14 cellular contexts compared by ENCODE assay signal in the genomic region with DNA sequence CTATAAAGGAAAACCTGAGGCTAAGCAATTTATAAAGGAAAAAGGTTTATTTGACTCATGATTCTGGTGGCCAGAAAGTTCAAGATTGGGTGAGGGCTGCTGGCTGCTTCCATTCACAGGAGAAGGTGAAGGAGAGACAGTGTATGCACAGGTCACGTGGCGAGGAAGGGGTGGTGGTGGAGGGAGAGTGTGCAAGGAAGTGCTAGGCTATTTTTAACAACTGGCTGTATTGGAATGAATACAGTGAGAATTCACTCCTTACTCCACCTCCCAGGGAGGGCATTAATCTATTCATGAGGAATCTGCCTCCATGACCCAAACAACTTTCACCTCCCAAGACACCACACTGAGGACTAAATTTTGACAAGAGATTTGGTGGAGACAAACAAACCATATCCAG.
"Had no signal": no experiment of that assay in that cellular context is flagged by ENCODE, and none has a peak within 500 bp of the region (broad histone marks: within the 10 kb centered on the region; RNA-seq: fewer than 3 reads in every experiment).

No MANE protein-coding gene starts in this region.

- H2AFZ ChIP-seq: neural progenitor cell had no signal

- H3K9me3 Mint-ChIP-seq: activated CD4-positive, alpha-beta T cell treated with anti-CD3 and anti-CD28 coated beads, Interleukin-2, amount 10 ng/mL, durations not matched to agents 7 days and 5 days; neural progenitor cell; T-helper 1 cell treated with Interleukin-12 subunit alpha and Interleukin-12 subunit beta and Interleukin-4 antibody, amounts not matched to agents 30 μg/mL and 1 μg/mL, for 36 hours had no signal

- H3K27ac ChIP-seq: ascending aorta, coronary artery, neural progenitor cell, pancreas, skin epidermis had no signal

- H3K36me3 Mint-ChIP-seq: neural progenitor cell had no signal

- H3K4me3 Mint-ChIP-seq: activated CD4-positive, alpha-beta T cell treated with anti-CD3 and anti-CD28 coated beads, Interleukin-2, amount 10 ng/mL, durations not matched to agents 7 days and 5 days; neural progenitor cell; T-helper 1 cell treated with Interleukin-12 subunit alpha and Interleukin-12 subunit beta and Interleukin-4 antibody, amounts not matched to agents 30 μg/mL and 1 μg/mL, for 36 hours had no signal

- H3K9ac ChIP-seq: neural progenitor cell had no signal

- ATAC-seq: pancreas had no signal

- H3K27ac Mint-ChIP-seq: neural progenitor cell had no signal

- H3K27me3 Mint-ChIP-seq: activated CD4-positive, alpha-beta T cell treated with anti-CD3 and anti-CD28 coated beads, Interleukin-2, amount 10 ng/mL, durations not matched to agents 7 days and 5 days had no signal

- H3K4me3 ChIP-seq: ascending aorta, coronary artery, neural progenitor cell, pancreas, skin epidermis had no signal

- H3K4me2 ChIP-seq: neural progenitor cell had no signal

- DNase-seq: activated CD4-positive, alpha-beta T cell treated with anti-CD3 and anti-CD28 coated beads, Interleukin-2, amount 10 ng/mL, durations not matched to agents 7 days and 5 days; activated CD4-positive, CD25-positive, alpha-beta regulatory T cell; activated T-cell treated with anti-CD3 and anti-CD28 coated beads, Interleukin-2, amount 50 U/mL, for 48 hours; effector CD4-positive, alpha-beta T cell; foreskin melanocyte; head of caudate nucleus; pancreas; retina; trophoblast cell had no signal

- H3K27me3 ChIP-seq: ascending aorta, neural progenitor cell, pancreas had no signal

- H3K36me3 ChIP-seq: ascending aorta, neural progenitor cell, pancreas had no signal

- H3K4me1 ChIP-seq: ascending aorta, pancreas had no signal

- H3K9me3 ChIP-seq: ascending aorta, pancreas had no signal
